Comparison of ENCODE assay signal across 7 cellular contexts in genomic region chr18:22926454-22926853, GRCh38.
"Had no signal": no experiment of that assay in that cellular context is flagged by ENCODE, and none has a peak within 500 bp of the region (broad histone marks: within the 10 kb centered on the region; RNA-seq: fewer than 3 reads in every experiment).

No MANE protein-coding gene starts in this region.

- H3K9ac ChIP-seq: GM23248 had no signal

- H3K4me3 ChIP-seq: GM23248, HAP-1 had no signal

- FAIRE-seq: HTR-8/SVneo had no signal

- H2AFZ ChIP-seq: GM23248 had no signal

- ATAC-seq: HCT116 had no signal

- H3K27ac ChIP-seq: GM23248 had no signal

- H3K36me3 ChIP-seq: HAP-1 had no signal

- DNase-seq: GM23248, GOT3, H7, KBM-7 had no signal

- H3K9me3 ChIP-seq: HAP-1 had no signal
